ENCODE assay signal across 1 cellular context in genomic region chr6:36357872-36358234, GRCh38.
TF ChIP-seq lines count a peak whose summit lies in the region.

No MANE protein-coding gene starts in this region.

TF ChIP-seq in GM12878, 131 proteins besides CTCF, POLR2A, EP300 and RAD21 (continued from another document):
- peak; percentile 100 for TF ChIP-seq SKIL (IDR thresholded peaks at IDR 0.05; ENCODE audit: low read depth, poor library complexity, severe bottlenecking)
- TF ChIP-seq PRDM15 (CRISPR knock-in tag; IDR thresholded peaks at IDR 0.05): no peak
- TF ChIP-seq IKZF2 (IDR thresholded peaks at IDR 0.05): peak; percentile 90 to 91
- peak; percentile 60 for TF ChIP-seq EED (IDR thresholded peaks at IDR 0.05; ENCODE audit: low read depth)
- TF ChIP-seq FOXM1 (IDR thresholded peaks at IDR 0.05; ENCODE audit: low read depth, low read length): peak; percentile 35; the same call in 1 of the 2 replicates
- TF ChIP-seq CREM (IDR thresholded peaks at IDR 0.05; ENCODE audit: low read depth): peak; percentile 73
- TF ChIP-seq ZZZ3 (IDR thresholded peaks at IDR 0.05; ENCODE audit: control insufficient read depth, insufficient read length, low read depth): no peak
- peak; percentile 56 for TF ChIP-seq JUNB (IDR thresholded peaks at IDR 0.05)
- peak; percentile 25 for TF ChIP-seq E4F1 (IDR thresholded peaks at IDR 0.05; ENCODE audit: borderline replicate concordance, partially characterized antibody)
- TF ChIP-seq POU2F2 (IDR thresholded peaks at IDR 0.05; ENCODE audit: borderline replicate concordance, low read depth, low read length): peak; percentile 64; the same call in 1 of the 3 replicates
- TF ChIP-seq YBX1 (IDR thresholded peaks at IDR 0.05): 0 out of 2 replicates have a peak, but pooled peaks have one; percentile 10
- TF ChIP-seq MYB (IDR thresholded peaks at IDR 0.05; ENCODE audit: borderline replicate concordance, low read depth, low read length): peak; percentile 74; the same call in 1 of the 2 replicates
- TF ChIP-seq TCF7 (IDR thresholded peaks at IDR 0.05; ENCODE audit: borderline replicate concordance): peak; percentile 94
- peak; percentile 81 for TF ChIP-seq RELB (IDR thresholded peaks at IDR 0.05; ENCODE audit: low read depth)
- peak; percentile 68 for TF ChIP-seq IKZF1 (conservative IDR thresholded peaks at IDR 0.05)
TF ChIP-seq in GM12878: peak in this region for 40.
